Comparison of ENCODE assay signal across 26 cellular contexts in genomic region chr12:63457857-63458256, GRCh38.
"Had no signal": no experiment of that assay in that cellular context is flagged by ENCODE, and none has a peak within 500 bp of the region (broad histone marks: within the 10 kb centered on the region; RNA-seq: fewer than 3 reads in every experiment).

No MANE protein-coding gene starts in this region.

- H3K4me3 ChIP-seq: adrenal gland, breast epithelium, colonic mucosa, PC-9 had no signal

- H3K4me1 ChIP-seq: adrenal gland, breast epithelium, colonic mucosa had no signal

- H3K27me3 Mint-ChIP-seq: activated CD4-positive, alpha-beta T cell treated with anti-CD3 and anti-CD28 coated beads for 36 hours; activated CD8-positive, alpha-beta T cell treated with anti-CD3 and anti-CD28 coated beads for 36 hours; activated naive CD8-positive, alpha-beta T cell treated with anti-CD3 and anti-CD28 coated beads, Interleukin-2, amount 10 ng/mL, durations not matched to agents 7 days and 5 days; T-cell had no signal

- H3K27me3 ChIP-seq: adrenal gland, breast epithelium, colonic mucosa had no signal

- H3K4me3 Mint-ChIP-seq: activated CD4-positive, alpha-beta T cell treated with anti-CD3 and anti-CD28 coated beads for 36 hours; activated CD8-positive, alpha-beta T cell treated with anti-CD3 and anti-CD28 coated beads for 36 hours; activated naive CD8-positive, alpha-beta T cell treated with anti-CD3 and anti-CD28 coated beads, Interleukin-2, amount 10 ng/mL, durations not matched to agents 7 days and 5 days; activated T-cell treated with anti-CD3 and anti-CD28 coated beads, Interleukin-2, amount 50 U/mL, for 72 hours; T-cell had no signal

- H3K9me3 Mint-ChIP-seq: activated CD8-positive, alpha-beta T cell treated with anti-CD3 and anti-CD28 coated beads for 36 hours; activated naive CD8-positive, alpha-beta T cell treated with anti-CD3 and anti-CD28 coated beads, Interleukin-2, amount 10 ng/mL, durations not matched to agents 7 days and 5 days had no signal

- H3K27ac ChIP-seq: adrenal gland, breast epithelium, colonic mucosa, PC-9, WERI-Rb-1 had no signal

- DNase-seq: activated CD4-positive, alpha-beta T cell treated with anti-CD3 and anti-CD28 coated beads for 36 hours; activated CD4-positive, alpha-beta T cell treated with anti-CD3 and anti-CD28 coated beads, Interleukin-2, amount 50 U/mL, for 1 hour; activated CD8-positive, alpha-beta memory T cell treated with anti-CD3 and anti-CD28 coated beads, Interleukin-2, amount 50 U/mL, for 4 hours; activated CD8-positive, alpha-beta T cell treated with anti-CD3 and anti-CD28 coated beads for 36 hours; activated naive CD4-positive, alpha-beta T cell treated with anti-CD3 and anti-CD28 coated beads, Interleukin-2, amount 50 U/mL, for 16 hours; activated naive CD8-positive, alpha-beta T cell treated with anti-CD3 and anti-CD28 coated beads, Interleukin-2, amount 10 ng/mL, durations not matched to agents 7 days and 5 days; activated T-cell treated with anti-CD3 and anti-CD28 coated beads, Interleukin-2, amount 50 U/mL, for 72 hours; adrenal gland; anterior cingulate cortex; caudate nucleus; colonic mucosa; Karpas-422; NCI-H1105; NCI-H1436; NCI-H1694 treated with DMSO at 0.1 percent for 48 hours; NCI-H2081; NCI-H2227 treated with DMSO at 0.1 percent for 48 hours; NCI-H526; PC-9; SHP77 treated with DMSO at 0.1 percent for 48 hours; T-cell; T-helper 2 cell; T1000; WERI-Rb-1 had no signal

- H3K9me3 ChIP-seq: adrenal gland, colonic mucosa had no signal

- H3K36me3 ChIP-seq: adrenal gland, breast epithelium, colonic mucosa, WERI-Rb-1 had no signal

- H3K36me3 Mint-ChIP-seq: activated naive CD8-positive, alpha-beta T cell treated with anti-CD3 and anti-CD28 coated beads, Interleukin-2, amount 10 ng/mL, durations not matched to agents 7 days and 5 days; T-cell had no signal

- H3K4me1 Mint-ChIP-seq: activated CD4-positive, alpha-beta T cell treated with anti-CD3 and anti-CD28 coated beads for 36 hours; activated naive CD8-positive, alpha-beta T cell treated with anti-CD3 and anti-CD28 coated beads, Interleukin-2, amount 10 ng/mL, durations not matched to agents 7 days and 5 days; T-cell had no signal

- H3K27ac Mint-ChIP-seq: activated CD4-positive, alpha-beta T cell treated with anti-CD3 and anti-CD28 coated beads for 36 hours; activated CD8-positive, alpha-beta T cell treated with anti-CD3 and anti-CD28 coated beads for 36 hours; activated naive CD8-positive, alpha-beta T cell treated with anti-CD3 and anti-CD28 coated beads, Interleukin-2, amount 10 ng/mL, durations not matched to agents 7 days and 5 days; activated T-cell treated with anti-CD3 and anti-CD28 coated beads, Interleukin-2, amount 50 U/mL, for 72 hours; activated T-helper 2 cell treated with anti-CD3 and anti-CD28 coated beads, Interferon-gamma antibody, Interleukin-2, Interleukin-4, amounts not matched to agents 10 μg/mL and 5 μg/mL and 100 μg/mL, durations not matched to agents 14 hours and 24 hours and 36 hours; T-cell had no signal
